33 cellular contexts compared by ENCODE assay signal in the genomic region with DNA sequence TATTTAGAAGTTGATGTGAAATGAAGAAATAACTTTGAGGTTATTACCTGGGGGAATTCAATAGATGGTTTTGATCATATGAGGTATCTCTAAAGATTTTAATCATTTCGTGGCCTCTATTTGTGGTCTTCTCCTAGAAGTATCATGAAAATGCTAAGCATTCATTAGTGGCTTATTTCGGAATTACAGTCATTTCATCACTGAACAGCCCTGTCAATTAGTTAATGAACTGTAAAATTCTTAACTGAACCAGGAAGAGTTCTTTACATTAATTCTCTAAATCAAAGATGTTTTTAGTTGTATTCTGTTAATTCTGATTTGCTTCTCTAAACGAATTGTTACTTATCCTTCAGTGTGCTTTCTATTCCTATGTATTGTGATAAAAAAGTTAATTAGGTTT.
DNase-seq lines count a peak whose midpoint lies in the region; ATAC-seq, FAIRE-seq and TF ChIP-seq lines count a peak whose summit lies in the region.
"Had no signal": no experiment of that assay in that cellular context is flagged by ENCODE, and none has a peak within 500 bp of the region (broad histone marks: within the 10 kb centered on the region; RNA-seq: fewer than 3 reads in every experiment).

No MANE protein-coding gene starts in this region.

- SMC1A ChIA-PET in GM12878 (lab: Charles Lee; ENCODE audit: uncharacterized antibody, unreplicated experiment): no interaction called here

- TF ChIP-seq EP300 in GM12878 (IDR thresholded peaks at IDR 0.05; ENCODE audit: borderline replicate concordance in 1 of 2, control insufficient read depth in 1 of 2, low read depth in 2 of 2, low read length in 2 of 2): no peak

- no peak overlapping the region for H3K27ac Mint-ChIP-seq in stimulated activated naive B cell treated with anti-CD40 and anti-IgM and Interleukin-4, amounts not matched to agents 10 μg/mL and 1 μg/mL and 100 μg/mL, for 72 hours
- H3K27ac Mint-ChIP-seq: B cell; CD14-positive monocyte; CD4-positive, alpha-beta memory T cell; CD4-positive, alpha-beta T cell; CD4-positive, CD25-positive, alpha-beta regulatory T cell; CD8-positive, alpha-beta memory T cell; CD8-positive, alpha-beta T cell had no signal

- H3K27me3 ChIP-seq in Karpas-422 (ENCODE audit: low read length) (no peaks in the 10 kb centered on the region), GM12878 (replicated peaks in 1 of 2; ENCODE audit: control insufficient read depth in 2 of 2, insufficient read depth in 2 of 2, low read length in 1 of 2) (no peaks in the 10 kb centered on the region)
- H3K27me3 ChIP-seq: BE2C; BLaER1; BLaER1 treated with 17β-estradiol and CSF1 and Interleukin-3, amounts not matched to agents 10 nM and 100 nM had no signal

- H3K36me3 ChIP-seq in Karpas-422 (ENCODE audit: insufficient read depth, low read length) (no peaks in the 10 kb centered on the region), GM12878 (ENCODE audit: control insufficient read depth in 2 of 2, insufficient read depth in 2 of 2, low read length in 1 of 2) (no peaks in the 10 kb centered on the region)
- H3K36me3 ChIP-seq: BE2C; BLaER1; BLaER1 treated with 17β-estradiol and CSF1 and Interleukin-3, amounts not matched to agents 10 nM and 100 nM had no signal

- H3K9ac ChIP-seq in Karpas-422 (ENCODE audit: low read length) (no peak overlapping the region), GM12878 (ENCODE audit: control insufficient read depth, insufficient read depth, low read length) (no peak overlapping the region)
- H3K9ac ChIP-seq: BLaER1; BLaER1 treated with 17β-estradiol and CSF1 and Interleukin-3, amounts not matched to agents 10 nM and 100 nM had no signal

- H4K20me1 ChIP-seq in Karpas-422 (ENCODE audit: insufficient read depth, low read depth, low read length) (no peaks in the 10 kb centered on the region), GM12878 (ENCODE audit: control insufficient read depth, insufficient read depth) (no peaks in the 10 kb centered on the region)
- H4K20me1 ChIP-seq: BLaER1; BLaER1 treated with 17β-estradiol and CSF1 and Interleukin-3, amounts not matched to agents 10 nM and 100 nM had no signal

- 0% methylated on average over 3 of the region's 3 CpGs for WGBS in GM12878 (ENCODE audit: insufficient coverage, insufficient replicate concordance, low lambda C conversion rate, missing lambda C conversion rate)

- H2AFZ ChIP-seq in Karpas-422 (ENCODE audit: low read length): no peak overlapping the region
- H2AFZ ChIP-seq in GM12878 (ENCODE audit: control insufficient read depth, low read depth, low read length): no peak overlapping the region

- H3K4me1 Mint-ChIP-seq in stimulated activated naive B cell treated with anti-CD40 and anti-IgM and Interleukin-4, amounts not matched to agents 10 μg/mL and 1 μg/mL and 100 μg/mL, for 72 hours: no peaks in the 10 kb centered on the region
- H3K4me1 Mint-ChIP-seq: B cell; CD14-positive monocyte; CD4-positive, alpha-beta memory T cell; CD4-positive, CD25-positive, alpha-beta regulatory T cell; CD8-positive, alpha-beta memory T cell had no signal

- CTCF ChIA-PET in GM12878 (lab: Yijun Ruan, JAX): no interaction called here

- no peak overlapping the region for H3K4me2 ChIP-seq in Karpas-422 (ENCODE audit: low read depth, low read length, poor library complexity, severe bottlenecking)
- no peak overlapping the region for H3K4me2 ChIP-seq in GM12878 (ENCODE audit: control insufficient read depth, insufficient read depth)
- H3K4me2 ChIP-seq: A549; BLaER1; BLaER1 treated with 17β-estradiol and CSF1 and Interleukin-3, amounts not matched to agents 10 nM and 100 nM had no signal

- H3K9me3 ChIP-seq in Karpas-422 (ENCODE audit: low read length) (no peaks in the 10 kb centered on the region), GM12878 (replicated peaks; ENCODE audit: control insufficient read depth, insufficient read depth, low read length) (no peaks in the 10 kb centered on the region)
- H3K9me3 ChIP-seq: A549; BE2C; BLaER1; BLaER1 treated with 17β-estradiol and CSF1 and Interleukin-3, amounts not matched to agents 10 nM and 100 nM; Caco-2 had no signal

- H3K36me3 Mint-ChIP-seq in stimulated activated naive B cell treated with anti-CD40 and anti-IgM and Interleukin-4, amounts not matched to agents 10 μg/mL and 1 μg/mL and 100 μg/mL, for 72 hours: no peaks in the 10 kb centered on the region
- H3K36me3 Mint-ChIP-seq: CD14-positive monocyte; CD4-positive, alpha-beta memory T cell; CD4-positive, CD25-positive, alpha-beta regulatory T cell; CD8-positive, alpha-beta memory T cell; CD8-positive, alpha-beta T cell had no signal

- no peak for FAIRE-seq in GM12878 (lab: Jason Lieb, UNC)
- FAIRE-seq: A204.1, A549, D721Med had no signal

- ATAC-seq in GM12878 (peak; percentile 31; the same call in 2 of the 3 replicates), Right ventricle myocardium superior (ENCODE audit: poor library complexity) (no peak)
- no peak for ATAC-seq in stimulated activated naive B cell treated with anti-CD40 and anti-IgM and Interleukin-4, amounts not matched to agents 10 μg/mL and 1 μg/mL and 100 μg/mL, for 72 hours (replicated peaks)
- ATAC-seq: A549; CD8-positive, alpha-beta T cell had no signal

- intact Hi-C loops in GM12878 (cut with micrococcal nuclease; ENCODE audit: unreplicated experiment) (no loop called here), Right ventricle myocardium superior (cut with DNase I) (no loop called here)

- H3K9me2 ChIP-seq in Karpas-422 (replicated peaks; ENCODE audit: insufficient read depth, low read length): no peaks in the 10 kb centered on the region

- TF ChIP-seq CTCF in GM12878 (IDR thresholded peaks at IDR 0.05 in 2 of 3, conservative IDR thresholded peaks at IDR 0.05 in 1 of 3; ENCODE audit: control insufficient read depth in 2 of 3, extremely low read depth in 1 of 3, insufficient read depth in 1 of 3, low read depth in 3 of 3, low read length in 3 of 3): no peak

- POLR2A ChIA-PET in GM12878 (lab: Charles Lee): no interaction called here

- H3K4me3 Mint-ChIP-seq in stimulated activated naive B cell treated with anti-CD40 and anti-IgM and Interleukin-4, amounts not matched to agents 10 μg/mL and 1 μg/mL and 100 μg/mL, for 72 hours: no peak overlapping the region
- H3K4me3 Mint-ChIP-seq: B cell; CD14-positive monocyte; CD4-positive, alpha-beta memory T cell; CD4-positive, alpha-beta T cell; CD4-positive, CD25-positive, alpha-beta regulatory T cell; CD8-positive, alpha-beta memory T cell; CD8-positive, alpha-beta T cell had no signal

- H3K4me3 ChIP-seq in Karpas-422 (ENCODE audit: low read length) (no peak overlapping the region), GM12878 (no peak overlapping the region)
- H3K4me3 ChIP-seq: A549; BLaER1; BLaER1 treated with 17β-estradiol and CSF1 and Interleukin-3, amounts not matched to agents 10 nM and 100 nM had no signal

- H3K79me2 ChIP-seq in Karpas-422 (ENCODE audit: low read length) (no peaks in the 10 kb centered on the region), GM12878 (ENCODE audit: control insufficient read depth, insufficient read depth, low read length) (no peaks in the 10 kb centered on the region)

- DNase-seq in Karpas-422 (peak; percentile 41), GM12878 (ENCODE audit: low read depth, low spot score) (no peak), Right ventricle myocardium superior (no peak)
- no peak for DNase-seq in stimulated activated naive B cell treated with anti-CD40 and anti-IgM and Interleukin-4, amounts not matched to agents 10 μg/mL and 1 μg/mL and 100 μg/mL, for 72 hours
- DNase-seq: 8988T; ACHN; AML-193; BE2C; C1 segment of cervical spinal cord; Caco-2; Calu3; CD4-positive, alpha-beta memory T cell; CD4-positive, alpha-beta T cell; CD4-positive, CD25-positive, alpha-beta regulatory T cell; CD8-positive, alpha-beta memory T cell; CD8-positive, alpha-beta T cell; COR-L47; DMS 273 treated with DMSO at 0.1 percent for 48 hours; DMS153; DMS53; DMS79; DMS79 treated with DMSO at 0.1 percent for 48 hours; DND-41; EL had no signal

- no TSS peak for BruUV-seq in GM12878 (replicated peaks; lab: Mats Ljungman, UMichigan)

- RAD21 ChIA-PET in GM12878 (lab: Charles Lee; ENCODE audit: unreplicated experiment): no interaction called here

- H3K4me1 ChIP-seq in Karpas-422 (ENCODE audit: low read length) (peaks cover 18% of the 10 kb centered on the region), GM12878 (ENCODE audit: control insufficient read depth, insufficient read depth, low read length) (no peaks in the 10 kb centered on the region)
- H3K4me1 ChIP-seq: A549; BE2C; BLaER1; BLaER1 treated with 17β-estradiol and CSF1 and Interleukin-3, amounts not matched to agents 10 nM and 100 nM; Caco-2 had no signal

- no peaks in the 10 kb centered on the region for H3K9me3 Mint-ChIP-seq in stimulated activated naive B cell treated with anti-CD40 and anti-IgM and Interleukin-4, amounts not matched to agents 10 μg/mL and 1 μg/mL and 100 μg/mL, for 72 hours
- H3K9me3 Mint-ChIP-seq: CD4-positive, alpha-beta T cell; CD8-positive, alpha-beta T cell had no signal

- no peak for TF ChIP-seq RAD21 in GM12878 (IDR thresholded peaks at IDR 0.05; ENCODE audit: insufficient read depth, low read depth, low read length)

- in situ Hi-C loops in GM12878 (cut with MboI): no loop called here

- H3K27ac ChIP-seq in Karpas-422 (ENCODE audit: low read length) (no peak overlapping the region), GM12878 (ENCODE audit: control insufficient read depth, insufficient read depth) (no peak overlapping the region)
- H3K27ac ChIP-seq: 22Rv1; A549; BLaER1; BLaER1 treated with 17β-estradiol and CSF1 and Interleukin-3, amounts not matched to agents 10 nM and 100 nM; C4-2B had no signal

- H3K27me3 Mint-ChIP-seq in stimulated activated naive B cell treated with anti-CD40 and anti-IgM and Interleukin-4, amounts not matched to agents 10 μg/mL and 1 μg/mL and 100 μg/mL, for 72 hours: no peaks in the 10 kb centered on the region
- H3K27me3 Mint-ChIP-seq: B cell; CD4-positive, alpha-beta memory T cell; CD4-positive, CD25-positive, alpha-beta regulatory T cell had no signal

- no peak for TF ChIP-seq POLR2A in GM12878 (IDR thresholded peaks at IDR 0.05; ENCODE audit: low read depth, low read length)

TF ChIP-seq in GM12878, 131 proteins besides CTCF, POLR2A, EP300 and RAD21 (continues in another document):
- no peak for TF ChIP-seq IKZF2 (IDR thresholded peaks at IDR 0.05)
- no peak for TF ChIP-seq NR2C2 (IDR thresholded peaks at IDR 0.05; ENCODE audit: borderline replicate concordance, control insufficient read depth, insufficient read length, low read depth)
- TF ChIP-seq YBX1 (IDR thresholded peaks at IDR 0.05): no peak
- TF ChIP-seq MTA2 (IDR thresholded peaks at IDR 0.05; ENCODE audit: low read depth): peak; percentile 95
